In genomic region chr15:67884009-67884408, GRCh38 we compare ENCODE assay signal across 9 cellular contexts.
A peak's percentile ranks its signal among the peaks of the same experiment; 100 is the strongest.
DNase-seq lines count a peak whose midpoint lies in the region; ATAC-seq and TF ChIP-seq lines count a peak whose summit lies in the region.
"Had no signal": no experiment of that assay in that cellular context is flagged by ENCODE, and none has a peak within 500 bp of the region (broad histone marks: within the 10 kb centered on the region; RNA-seq: fewer than 3 reads in every experiment).

No MANE protein-coding gene starts in this region.

- H3K4me2 ChIP-seq in BLaER1 treated with 17β-estradiol and CSF1 and Interleukin-3, amounts not matched to agents 10 nM and 100 nM: peak overlapping the region; percentile 79 to 96 (median 88)

- peak overlapping the region in 7 of 11 experiments; percentile 67 to 76 (median 72); a peak in 9 of 22 replicates for H3K9ac ChIP-seq in BLaER1 treated with 17β-estradiol and CSF1 and Interleukin-3, amounts not matched to agents 10 nM and 100 nM
- H3K9ac ChIP-seq in duodenal mucosa (ENCODE audit: low read depth in 1 of 2, low read length in 2 of 2): peak overlapping the region in 1 of 2 donors; percentile 48

- H3K36me3 Mint-ChIP-seq in nephron progenitor cell (ENCODE audit: low read depth): no peaks in the 10 kb centered on the region

- peaks cover 58% of the 10 kb centered on the region for H3K4me1 Mint-ChIP-seq in nephron progenitor cell

- peak overlapping the region; percentile 72 for H3K4me3 Mint-ChIP-seq in nephron progenitor cell

- DNase-seq in nephron progenitor cell (no peak), NCI-H524 treated with DMSO at 0.1 percent for 48 hours (lab: John Stamatoyannopoulos, UW) (no peak), NCI-H526 treated with DMSO at 0.1 percent for 48 hours (lab: John Stamatoyannopoulos, UW) (no peak)
- DNase-seq: NCI-H187 had no signal

- peaks cover 5% of the 10 kb centered on the region for H3K27me3 Mint-ChIP-seq in nephron progenitor cell (ENCODE audit: low read depth, poor library complexity)

- no peaks in the 10 kb centered on the region for H3K27me3 ChIP-seq in BLaER1 treated with 17β-estradiol and CSF1 and Interleukin-3, amounts not matched to agents 10 nM and 100 nM
- H3K27me3 ChIP-seq in duodenal mucosa (ENCODE audit: control insufficient read depth in 1 of 2, insufficient read depth in 2 of 2, low read length in 2 of 2): no peaks in the 10 kb centered on the region

- H4K20me1 ChIP-seq in BLaER1 treated with 17β-estradiol and CSF1 and Interleukin-3, amounts not matched to agents 10 nM and 100 nM: no peaks in the 10 kb centered on the region

- H3K9me3 ChIP-seq in BLaER1 treated with 17β-estradiol and CSF1 and Interleukin-3, amounts not matched to agents 10 nM and 100 nM (replicated peaks in 1 of 11): no peaks in the 10 kb centered on the region
- H3K9me3 ChIP-seq in KOPT-K1 (ENCODE audit: insufficient read depth, low read length, poor library complexity, severe bottlenecking) (no peaks in the 10 kb centered on the region), duodenal mucosa (ENCODE audit: control insufficient read depth in 1 of 2, low read length in 2 of 2) (no peaks in the 10 kb centered on the region)

- no peak overlapping the region for H3K27ac Mint-ChIP-seq in nephron progenitor cell

- TF ChIP-seq CTCF in nephron progenitor cell (IDR thresholded peaks at IDR 0.05): no peak

- H3K4me1 ChIP-seq in BLaER1 treated with 17β-estradiol and CSF1 and Interleukin-3, amounts not matched to agents 10 nM and 100 nM: peaks cover 46 to 65% (median 62%) of the 10 kb centered on the region in 10 experiments
- H3K4me1 ChIP-seq in duodenal mucosa (ENCODE audit: control insufficient read depth in 1 of 2, insufficient read depth in 2 of 2, low read length in 2 of 2): peaks cover 19 to 20% of the 10 kb centered on the region in 2 donors

- H3K9me3 Mint-ChIP-seq in nephron progenitor cell: no peaks in the 10 kb centered on the region

- H3K27ac ChIP-seq in BLaER1 treated with 17β-estradiol and CSF1 and Interleukin-3, amounts not matched to agents 10 nM and 100 nM: peak overlapping the region in 9 of 11 experiments; percentile 31 to 65 (median 54); a peak in 11 of 22 replicates
- H3K27ac ChIP-seq in KOPT-K1 (ENCODE audit: low read depth, low read length, poor library complexity, severe bottlenecking): peak overlapping the region; percentile 60
- H3K27ac ChIP-seq in duodenal mucosa (ENCODE audit: low read depth, low read length): no peak overlapping the region

- no peak for ATAC-seq in HG03280 (IDR thresholded peaks at IDR 0.05; ENCODE audit: unreplicated experiment)
- no peak for ATAC-seq in GM21423 (IDR thresholded peaks at IDR 0.05; ENCODE audit: unreplicated experiment)

- peak overlapping the region in 7 of 10 experiments; percentile 51 to 60 (median 58); a peak in 8 of 20 replicates for H3K4me3 ChIP-seq in BLaER1 treated with 17β-estradiol and CSF1 and Interleukin-3, amounts not matched to agents 10 nM and 100 nM
- peak overlapping the region; percentile 57 to 66 for H3K4me3 ChIP-seq in duodenal mucosa (ENCODE audit: low read depth in 1 of 2, low read length in 2 of 2)

- no peaks in the 10 kb centered on the region for H3K36me3 ChIP-seq in BLaER1 treated with 17β-estradiol and CSF1 and Interleukin-3, amounts not matched to agents 10 nM and 100 nM
- H3K36me3 ChIP-seq in KOPT-K1 (ENCODE audit: insufficient read depth, low read length): no peaks in the 10 kb centered on the region
- no peaks in the 10 kb centered on the region for H3K36me3 ChIP-seq in duodenal mucosa (ENCODE audit: control insufficient read depth in 1 of 2, insufficient read depth in 2 of 2, low read length in 2 of 2)
